1 cellular context compared by ENCODE assay signal in genomic region chr1:40769815-40770214, GRCh38.
TF ChIP-seq lines count a peak whose summit lies in the region.

No MANE protein-coding gene starts in this region.

TF ChIP-seq in GM12878, 131 proteins besides CTCF, POLR2A, EP300 and RAD21 (continued from another document):
- TF ChIP-seq ATF7 (IDR thresholded peaks at IDR 0.05; ENCODE audit: low read depth) (no peak), ZNF622 (IDR thresholded peaks at IDR 0.05) (no peak), MEF2A (IDR thresholded peaks at IDR 0.05; ENCODE audit: insufficient read depth, low read depth, low read length) (no peak), NR2C2 (IDR thresholded peaks at IDR 0.05; ENCODE audit: borderline replicate concordance, control insufficient read depth, insufficient read length, low read depth) (no peak), CBFB (IDR thresholded peaks at IDR 0.05; ENCODE audit: low read depth) (no peak), REST (IDR thresholded peaks at IDR 0.05; ENCODE audit: low read depth, low read length) (no peak), TAF1 (IDR thresholded peaks at IDR 0.05; ENCODE audit: borderline replicate concordance, low read depth, low read length) (no peak), ASH2L (IDR thresholded peaks at IDR 0.05; ENCODE audit: borderline replicate concordance, low read depth) (no peak), ZZZ3 (IDR thresholded peaks at IDR 0.05; ENCODE audit: control insufficient read depth, insufficient read length, low read depth) (no peak), ZNF592 (IDR thresholded peaks at IDR 0.05) (no peak), WRNIP1 (IDR thresholded peaks at IDR 0.05; ENCODE audit: borderline replicate concordance, low read depth, low read length) (no peak), IKZF1 (conservative IDR thresholded peaks at IDR 0.05) (no peak), LARP7 (IDR thresholded peaks at IDR 0.05) (no peak)
